37 cellular contexts compared by ENCODE assay signal in genomic region chr7:43130347-43130746, GRCh38. TPM values are rescaled to one million over a fixed set of nuclear protein-coding genes. Genes with fewer than 3 reads are reported as not detected.
"Had no signal": no experiment of that assay in that cellular context is flagged by ENCODE, and none has a peak within 500 bp of the region (broad histone marks: within the 10 kb centered on the region; RNA-seq: fewer than 3 reads in every experiment).

No MANE protein-coding gene starts in this region.

- H3K4me3 ChIP-seq: adrenal gland, ascending aorta, body of pancreas, breast epithelium, cardiac muscle cell had no signal

- H3K27ac ChIP-seq: adrenal gland, ascending aorta, body of pancreas, brain microvascular endothelial cell, breast epithelium, cardiac muscle cell had no signal

- ATAC-seq: activated naive CD4-positive, alpha-beta T cell treated with anti-CD3 and anti-CD28 coated beads, Interleukin-2, amount 50 U/mL, for 72 hours; activated naive CD8-positive, alpha-beta T cell treated with anti-CD3 and anti-CD28 coated beads, Interleukin-2, amount 50 U/mL, for 24 hours; activated T-cell treated with anti-CD3 and anti-CD28 coated beads, Interleukin-2, amount 50 U/mL, for 4 hours; activated T-cell treated with anti-CD3 and anti-CD28 coated beads, Interleukin-2, amount 50 U/mL, for 72 hours; activated T-helper 17 cell treated with anti-CD3 and anti-CD28 coated beads, Interleukin-2, amount 50 U/mL, for 72 hours; body of pancreas had no signal

- H3K36me3 ChIP-seq: adrenal gland, ascending aorta, brain microvascular endothelial cell, breast epithelium, cardiac muscle cell had no signal

- H3K27me3 ChIP-seq: adrenal gland, ascending aorta, body of pancreas, brain microvascular endothelial cell, breast epithelium, cardiac muscle cell had no signal

- H3K9me3 ChIP-seq: adrenal gland, ascending aorta, body of pancreas, breast epithelium had no signal

- DNase-seq: activated effector memory CD4-positive, alpha-beta T cell treated with anti-CD3 and anti-CD28 coated beads, Interleukin-2, amount 50 U/mL, for 16 hours; activated effector memory CD4-positive, alpha-beta T cell treated with Interleukin-2 at 50 U/mL for 16 hours; activated gamma-delta T cell; activated gamma-delta T cell treated with Interleukin-2 at 50 U/mL for 16 hours; activated naive CD4-positive, alpha-beta T cell; activated naive CD4-positive, alpha-beta T cell treated with anti-CD3 and anti-CD28 coated beads for 36 hours; activated naive CD4-positive, alpha-beta T cell treated with anti-CD3 and anti-CD28 coated beads, Interleukin-2, amount 10 ng/mL, durations not matched to agents 7 days and 5 days; activated naive CD4-positive, alpha-beta T cell treated with anti-CD3 and anti-CD28 coated beads, Interleukin-2, amount 50 U/mL, for 16 hours; activated naive CD4-positive, alpha-beta T cell treated with Interleukin-2 at 50 U/mL for 16 hours; activated naive CD8-positive, alpha-beta T cell treated with anti-CD3 and anti-CD28 coated beads for 36 hours; activated naive CD8-positive, alpha-beta T cell treated with anti-CD3 and anti-CD28 coated beads, Interleukin-2, amount 10 ng/mL, durations not matched to agents 7 days and 5 days; activated naive CD8-positive, alpha-beta T cell treated with anti-CD3 and anti-CD28 coated beads, Interleukin-2, amount 50 U/mL, for 24 hours; activated T-cell treated with anti-CD3 and anti-CD28 coated beads, Interleukin-2, amount 50 U/mL, for 1 hour; activated T-cell treated with anti-CD3 and anti-CD28 coated beads, Interleukin-2, amount 50 U/mL, for 24 hours; activated T-cell treated with anti-CD3 and anti-CD28 coated beads, Interleukin-2, amount 50 U/mL, for 4 hours; activated T-cell treated with anti-CD3 and anti-CD28 coated beads, Interleukin-2, amount 50 U/mL, for 48 hours; activated T-cell treated with anti-CD3 and anti-CD28 coated beads, Interleukin-2, amount 50 U/mL, for 72 hours; adrenal gland; amniotic stem cell; amygdala; anterior cingulate cortex; aorta; body of pancreas; brain microvascular endothelial cell; caudate nucleus; central memory CD4-positive, alpha-beta T cell; cerebellar nuclear complex had no signal

- FAIRE-seq: astrocyte, bronchial epithelial cell had no signal

- H3K4me1 ChIP-seq: adrenal gland, ascending aorta, body of pancreas, breast epithelium had no signal

RNA-seq across cellular contexts. Expression of gene HECW1, which starts 17.9 kb away (rescaled TPM):
- total RNA-seq: activated naive CD4-positive, alpha-beta T cell treated with anti-CD3 and anti-CD28 coated beads for 36 hours; activated naive CD4-positive, alpha-beta T cell treated with anti-CD3 and anti-CD28 coated beads, Interleukin-2, amount 50 U/mL, for 72 hours; activated naive CD8-positive, alpha-beta T cell treated with anti-CD3 and anti-CD28 coated beads for 36 hours; activated naive CD8-positive, alpha-beta T cell treated with anti-CD3 and anti-CD28 coated beads, Interleukin-2, amount 10 ng/mL, durations not matched to agents 7 days and 5 days; activated T-cell treated with anti-CD3 and anti-CD28 coated beads, Interleukin-2, amount 50 U/mL, for 4 hours; activated T-cell treated with anti-CD3 and anti-CD28 coated beads, Interleukin-2, amount 50 U/mL, for 72 hours; activated T-helper 1 cell treated with anti-CD3 and anti-CD28 coated beads, Interleukin-12 subunit alpha, Interleukin-12 subunit beta, Interleukin-2, Interleukin-4 antibody, amounts not matched to agents 30 ng/mL and 10 ng/mL and 1 ng/mL, durations not matched to agents 14 hours and 24 hours and 36 hours; activated T-helper 17 cell treated with anti-CD3 and anti-CD28 coated beads, Interleukin-2, amount 50 U/mL, for 72 hours; activated T-helper 2 cell treated with anti-CD3 and anti-CD28 coated beads, Interferon-gamma antibody, Interleukin-2, Interleukin-4, amounts not matched to agents 10 μg/mL and 5 μg/mL and 100 μg/mL, durations not matched to agents 14 hours and 24 hours and 36 hours; ascending aorta; cardiac septum had no signal
